In the genomic region with DNA sequence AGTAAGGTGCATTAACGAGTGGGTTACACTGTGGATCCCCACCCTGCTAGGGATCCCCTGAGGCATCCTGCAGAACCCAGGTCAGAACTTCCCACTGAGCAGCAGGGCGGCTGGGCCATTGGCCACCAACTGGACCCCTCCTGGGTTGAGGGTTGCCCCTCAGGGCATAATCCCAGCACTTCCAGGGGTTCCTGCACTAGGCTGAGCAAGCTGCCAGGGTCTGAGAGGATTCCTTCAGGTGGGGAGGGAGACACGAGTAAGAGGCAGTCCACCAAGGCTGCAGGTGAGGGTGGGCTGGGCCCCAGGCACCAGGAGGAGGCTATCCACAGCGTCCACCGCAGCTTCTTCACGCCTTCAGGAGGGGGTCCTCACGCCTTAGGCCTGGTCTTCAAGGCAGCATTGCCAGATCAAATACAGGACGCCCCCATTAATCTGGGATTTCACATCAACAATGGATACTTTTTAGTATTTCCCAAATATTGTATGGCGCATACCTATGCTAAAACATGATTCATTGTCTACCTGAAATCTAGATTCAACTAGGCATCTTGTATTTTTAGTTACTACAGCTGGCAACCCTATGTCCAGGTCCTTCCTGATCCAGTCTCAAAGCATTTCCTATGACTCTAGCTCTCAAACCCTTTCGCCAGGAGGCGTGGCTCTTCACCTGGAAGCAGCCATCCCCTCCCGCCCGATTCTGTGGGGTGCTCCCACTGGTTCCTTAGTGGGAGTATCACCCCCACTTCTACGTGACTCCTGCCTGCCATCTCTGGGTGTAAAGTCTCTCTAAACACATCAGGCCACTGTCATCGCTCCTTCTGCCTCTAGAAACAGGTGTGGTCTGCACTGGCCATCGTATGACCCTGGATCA, we compare ENCODE assay signal across 2 cellular contexts.
TF ChIP-seq lines count a peak whose summit lies in the region.

No MANE protein-coding gene starts in this region.

TF ChIP-seq in liver, 16 proteins besides CTCF, POLR2A, EP300 and RAD21:
- no peak for TF ChIP-seq GABPA (IDR thresholded peaks at IDR 0.05 in 1 of 2, conservative IDR thresholded peaks at IDR 0.05 in 1 of 2)
- TF ChIP-seq FOXA1 (IDR thresholded peaks at IDR 0.05): no peak
- TF ChIP-seq, protein P1, sequence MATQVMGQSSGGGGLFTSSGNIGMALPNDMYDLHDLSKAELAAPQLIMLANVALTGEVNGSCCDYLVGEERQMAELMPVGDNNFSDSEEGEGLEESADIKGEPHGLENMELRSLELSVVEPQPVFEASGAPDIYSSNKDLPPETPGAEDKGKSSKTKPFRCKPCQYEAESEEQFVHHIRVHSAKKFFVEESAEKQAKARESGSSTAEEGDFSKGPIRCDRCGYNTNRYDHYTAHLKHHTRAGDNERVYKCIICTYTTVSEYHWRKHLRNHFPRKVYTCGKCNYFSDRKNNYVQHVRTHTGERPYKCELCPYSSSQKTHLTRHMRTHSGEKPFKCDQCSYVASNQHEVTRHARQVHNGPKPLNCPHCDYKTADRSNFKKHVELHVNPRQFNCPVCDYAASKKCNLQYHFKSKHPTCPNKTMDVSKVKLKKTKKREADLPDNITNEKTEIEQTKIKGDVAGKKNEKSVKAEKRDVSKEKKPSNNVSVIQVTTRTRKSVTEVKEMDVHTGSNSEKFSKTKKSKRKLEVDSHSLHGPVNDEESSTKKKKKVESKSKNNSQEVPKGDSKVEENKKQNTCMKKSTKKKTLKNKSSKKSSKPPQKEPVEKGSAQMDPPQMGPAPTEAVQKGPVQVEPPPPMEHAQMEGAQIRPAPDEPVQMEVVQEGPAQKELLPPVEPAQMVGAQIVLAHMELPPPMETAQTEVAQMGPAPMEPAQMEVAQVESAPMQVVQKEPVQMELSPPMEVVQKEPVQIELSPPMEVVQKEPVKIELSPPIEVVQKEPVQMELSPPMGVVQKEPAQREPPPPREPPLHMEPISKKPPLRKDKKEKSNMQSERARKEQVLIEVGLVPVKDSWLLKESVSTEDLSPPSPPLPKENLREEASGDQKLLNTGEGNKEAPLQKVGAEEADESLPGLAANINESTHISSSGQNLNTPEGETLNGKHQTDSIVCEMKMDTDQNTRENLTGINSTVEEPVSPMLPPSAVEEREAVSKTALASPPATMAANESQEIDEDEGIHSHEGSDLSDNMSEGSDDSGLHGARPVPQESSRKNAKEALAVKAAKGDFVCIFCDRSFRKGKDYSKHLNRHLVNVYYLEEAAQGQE (IDR thresholded peaks at IDR 0.05): no peak
- no peak for TF ChIP-seq YY1 (IDR thresholded peaks at IDR 0.05)
- no peak for TF ChIP-seq SP1 (IDR thresholded peaks at IDR 0.05)
- TF ChIP-seq TAF1 (conservative IDR thresholded peaks at IDR 0.05): no peak
- TF ChIP-seq FOXA2 (IDR thresholded peaks at IDR 0.05): no peak
TF ChIP-seq in liver: peak in this region for 0.

TF ChIP-seq in HepG2, 621 proteins besides CTCF, POLR2A, EP300 and RAD21:
- no peak for TF ChIP-seq TOE1 (CRISPR knock-in tag; IDR thresholded peaks at IDR 0.05)
- no peak for TF ChIP-seq ZNF12 (CRISPR knock-in tag; IDR thresholded peaks at IDR 0.05)
- no peak for TF ChIP-seq NR2C2 (CRISPR knock-in tag; IDR thresholded peaks at IDR 0.05; ENCODE audit: borderline replicate concordance)
- TF ChIP-seq ZNF569 (CRISPR knock-in tag; IDR thresholded peaks at IDR 0.05; ENCODE audit: borderline replicate concordance): no peak
- TF ChIP-seq ZNF577 (CRISPR knock-in tag; IDR thresholded peaks at IDR 0.05; ENCODE audit: borderline replicate concordance, low read depth): no peak
- TF ChIP-seq, protein P2, sequence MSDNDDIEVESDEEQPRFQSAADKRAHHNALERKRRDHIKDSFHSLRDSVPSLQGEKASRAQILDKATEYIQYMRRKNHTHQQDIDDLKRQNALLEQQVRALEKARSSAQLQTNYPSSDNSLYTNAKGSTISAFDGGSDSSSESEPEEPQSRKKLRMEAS (IDR thresholded peaks at IDR 0.05): no peak
- no peak for TF ChIP-seq GTF3A (CRISPR knock-in tag; conservative IDR thresholded peaks at IDR 0.05)
- TF ChIP-seq, protein P3, sequence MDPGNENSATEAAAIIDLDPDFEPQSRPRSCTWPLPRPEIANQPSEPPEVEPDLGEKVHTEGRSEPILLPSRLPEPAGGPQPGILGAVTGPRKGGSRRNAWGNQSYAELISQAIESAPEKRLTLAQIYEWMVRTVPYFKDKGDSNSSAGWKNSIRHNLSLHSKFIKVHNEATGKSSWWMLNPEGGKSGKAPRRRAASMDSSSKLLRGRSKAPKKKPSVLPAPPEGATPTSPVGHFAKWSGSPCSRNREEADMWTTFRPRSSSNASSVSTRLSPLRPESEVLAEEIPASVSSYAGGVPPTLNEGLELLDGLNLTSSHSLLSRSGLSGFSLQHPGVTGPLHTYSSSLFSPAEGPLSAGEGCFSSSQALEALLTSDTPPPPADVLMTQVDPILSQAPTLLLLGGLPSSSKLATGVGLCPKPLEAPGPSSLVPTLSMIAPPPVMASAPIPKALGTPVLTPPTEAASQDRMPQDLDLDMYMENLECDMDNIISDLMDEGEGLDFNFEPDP (CRISPR knock-in tag; conservative IDR thresholded peaks at IDR 0.05): no peak
- no peak for TF ChIP-seq ZMAT3 (CRISPR knock-in tag; conservative IDR thresholded peaks at IDR 0.05)
- TF ChIP-seq ZNF775 (CRISPR knock-in tag; IDR thresholded peaks at IDR 0.05; ENCODE audit: borderline replicate concordance): no peak
- TF ChIP-seq ONECUT2 (CRISPR knock-in tag; IDR thresholded peaks at IDR 0.05): no peak
- no peak for TF ChIP-seq ZNF792 (CRISPR knock-in tag; IDR thresholded peaks at IDR 0.05)
